Comparison of ENCODE assay signal across 8 cellular contexts in the genomic region with DNA sequence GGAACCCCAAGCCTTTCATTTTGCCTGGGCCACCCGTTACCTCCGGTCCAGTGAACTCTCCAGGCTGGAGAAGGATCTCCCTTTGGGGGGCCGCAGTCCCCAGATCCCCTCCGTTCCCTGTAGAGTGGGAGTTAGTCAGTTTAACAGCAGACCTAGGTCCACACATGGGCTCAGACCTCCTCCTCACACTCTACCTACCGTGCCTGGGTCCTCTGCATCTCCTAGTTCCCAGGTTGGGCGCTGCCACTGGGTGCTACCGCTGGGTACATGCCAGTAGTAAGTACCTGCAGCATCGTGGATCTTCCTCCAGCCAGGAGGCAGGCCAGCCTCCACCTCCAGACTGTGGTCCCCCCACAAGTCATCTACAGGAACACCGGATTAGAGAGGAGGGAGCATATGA. TPM values are rescaled to one million over a fixed set of nuclear protein-coding genes. Genes with fewer than 3 reads are reported as not detected.
DNase-seq lines count a peak whose midpoint lies in the region; ATAC-seq and TF ChIP-seq lines count a peak whose summit lies in the region.

No MANE protein-coding gene starts in this region.

- no peaks in the 10 kb centered on the region for H3K27me3 ChIP-seq in adrenal gland
- H3K27me3 ChIP-seq in right lobe of liver: no peaks in the 10 kb centered on the region
- H3K27me3 ChIP-seq in tibial artery: no peaks in the 10 kb centered on the region

- WGBS in adrenal gland, 4 donors: 55 to 72% (median 67%) methylated on average over 6 to 9 of the region's 9 CpGs
- 34% methylated on average over 5 of the region's 9 CpGs for WGBS in right lobe of liver (ENCODE audit: insufficient coverage, low coverage, low lambda C conversion rate, missing lambda C conversion rate)

- no peaks in the 10 kb centered on the region for H3K9me3 Mint-ChIP-seq in activated T-cell treated with anti-CD3 and anti-CD28 coated beads, Interleukin-2, amount 50 U/mL, for 4 hours

- intact Hi-C loops in adrenal gland (cut with DNase I) (no loop called here), right lobe of liver (cut with DNase I) (loop anchor here (10.0 kb wide), 1 partner anchor 71 kb away; a partner anchor contains a TSS), tibial artery (cut with DNase I; ENCODE audit: low total_unique reads) (loop anchor here (10.0 kb wide), 2 partner anchors 151 to 159 kb away; a partner anchor contains a TSS)

- H3K27me3 Mint-ChIP-seq in activated T-cell treated with anti-CD3 and anti-CD28 coated beads, Interleukin-2, amount 50 U/mL, for 4 hours (ENCODE audit: low read depth): no peaks in the 10 kb centered on the region

- H3K9me3 ChIP-seq in adrenal gland (replicated peaks in 1 of 3): no peaks in the 10 kb centered on the region
- no peaks in the 10 kb centered on the region for H3K9me3 ChIP-seq in right lobe of liver
- no peaks in the 10 kb centered on the region for H3K9me3 ChIP-seq in tibial artery

- peak overlapping the region; percentile 97 for H3K4me3 Mint-ChIP-seq in activated T-cell treated with anti-CD3 and anti-CD28 coated beads, Interleukin-2, amount 50 U/mL, for 4 hours

- TF ChIP-seq POLR2A in adrenal gland (IDR thresholded peaks at IDR 0.05): no peak
- no peak for TF ChIP-seq POLR2A in right lobe of liver (IDR thresholded peaks at IDR 0.05)

- no peak for ATAC-seq in activated T-cell treated with anti-CD3 and anti-CD28 coated beads, Interleukin-2, amount 50 U/mL, for 4 hours
- ATAC-seq in right lobe of liver (no peak), GM21367 (IDR thresholded peaks at IDR 0.05; ENCODE audit: unreplicated experiment) (no peak), HG03378 (IDR thresholded peaks at IDR 0.05; ENCODE audit: unreplicated experiment) (no peak), GM21447 (IDR thresholded peaks at IDR 0.05; ENCODE audit: unreplicated experiment) (no peak)

- peaks cover 20% of the 10 kb centered on the region for H3K36me3 Mint-ChIP-seq in activated T-cell treated with anti-CD3 and anti-CD28 coated beads, Interleukin-2, amount 50 U/mL, for 4 hours (ENCODE audit: insufficient read depth)

- peaks cover 0 to 33% of the 10 kb centered on the region in 2 donors for H3K36me3 ChIP-seq in adrenal gland (replicated peaks in 1 of 2)
- H3K36me3 ChIP-seq in right lobe of liver: peaks cover 0 to 15% (median 7%) of the 10 kb centered on the region in 4 donors
- peaks cover 8 to 50% (median 35%) of the 10 kb centered on the region in 3 donors for H3K36me3 ChIP-seq in tibial artery

- peaks cover 43% of the 10 kb centered on the region for H3K4me1 Mint-ChIP-seq in activated T-cell treated with anti-CD3 and anti-CD28 coated beads, Interleukin-2, amount 50 U/mL, for 4 hours (ENCODE audit: low read depth)

- H3K4me1 ChIP-seq in adrenal gland (replicated peaks in 1 of 2) (peaks cover 29 to 48% of the 10 kb centered on the region in 2 donors), right lobe of liver (peaks cover 0 to 62% (median 26%) of the 10 kb centered on the region in 4 donors), tibial artery (peaks cover 0 to 55% (median 37%) of the 10 kb centered on the region in 4 donors)

- peak overlapping the region; percentile 50 to 96 (median 86) for H3K27ac ChIP-seq in adrenal gland
- peak overlapping the region; percentile 84 to 94 (median 87) for H3K27ac ChIP-seq in right lobe of liver
- peak overlapping the region; percentile 93 to 94 for H3K27ac ChIP-seq in tibial artery

- TF ChIP-seq CTCF in adrenal gland (IDR thresholded peaks at IDR 0.05) (no peak), right lobe of liver (IDR thresholded peaks at IDR 0.05) (no peak), tibial artery (IDR thresholded peaks at IDR 0.05) (no peak)

- H3K4me3 ChIP-seq in adrenal gland (peak overlapping the region in 3 of 4 donors; percentile 9 to 55 (median 49)), right lobe of liver (peak overlapping the region; percentile 74 to 87 (median 76)), tibial artery (peak overlapping the region; percentile 67 to 77)

- no peak for DNase-seq in activated T-cell treated with anti-CD3 and anti-CD28 coated beads, Interleukin-2, amount 50 U/mL, for 4 hours
- no peak for DNase-seq in activated T-cell treated with anti-CD3 and anti-CD28 coated beads for 4 hours
- peak in 1 of 7 donors; percentile 68 for DNase-seq in adrenal gland
- DNase-seq in right lobe of liver: no peak
- DNase-seq in tibial artery: no peak

RNA-seq across cellular contexts. Expression of a gene that starts 0.8 kb away (rescaled TPM):
- total RNA-seq in activated T-cell treated with anti-CD3 and anti-CD28 coated beads, Interleukin-2, amount 50 U/mL, for 4 hours: 10 to 100 TPM in 1 of 3 donors, 1 to 10 TPM in 2; 8.0 to 10.4 (median 9.2) TPM
- 10 to 100 TPM; 14.0 to 61.2 (median 36.1) TPM for total RNA-seq in adrenal gland
- 100 to 1,000 TPM in 2 of 3 donors, 10 to 100 TPM in 1; 25.6 to 163 (median 142) TPM for polyA plus RNA-seq in adrenal gland
- 10 to 100 TPM in 5 of 6 experiments, 1 to 10 TPM in 1; 9.6 to 24.3 (median 14.3) TPM for total RNA-seq in right lobe of liver

RNA-seq across cellular contexts. Expression of a gene that starts 1.1 kb away (rescaled TPM):
- 100 to 1,000 TPM; 149 to 163 (median 155) TPM for total RNA-seq in activated T-cell treated with anti-CD3 and anti-CD28 coated beads, Interleukin-2, amount 50 U/mL, for 4 hours
- total RNA-seq in adrenal gland: 100 to 1,000 TPM in 3 of 8 donors, 10 to 100 TPM in 5; 73.8 to 133 (median 90.2) TPM
- 100 to 1,000 TPM in 1 of 3 donors, 10 to 100 TPM in 2; 42.1 to 135 (median 45.0) TPM for polyA plus RNA-seq in adrenal gland
- 10 to 100 TPM; 28.1 to 38.5 (median 30.2) TPM for total RNA-seq in right lobe of liver

RNA-seq across cellular contexts. Expression of a gene that starts 6.3 kb away (rescaled TPM):
- total RNA-seq in activated T-cell treated with anti-CD3 and anti-CD28 coated beads, Interleukin-2, amount 50 U/mL, for 4 hours: 10 to 100 TPM; 57.6 to 68.6 (median 67.7) TPM
- 100 to 1,000 TPM in 1 of 8 donors, 10 to 100 TPM in 7; 31.3 to 156 (median 45.0) TPM for total RNA-seq in adrenal gland
- 100 to 1,000 TPM in 2 of 3 donors, 10 to 100 TPM in 1; 96.3 to 115 (median 101) TPM for polyA plus RNA-seq in adrenal gland
- total RNA-seq in right lobe of liver: 10 to 100 TPM; 14.4 to 35.4 (median 18.6) TPM

RNA-seq across cellular contexts. Expression of a gene that starts 16.1 kb away (rescaled TPM):
- total RNA-seq in activated T-cell treated with anti-CD3 and anti-CD28 coated beads, Interleukin-2, amount 50 U/mL, for 4 hours: 10 to 100 TPM in 2 of 3 donors, 1 to 10 TPM in 1; 9.4 to 10.8 (median 10.2) TPM
- total RNA-seq in adrenal gland (10 to 100 TPM in 7 of 8 donors, 1 to 10 TPM in 1; 7.3 to 80.5 (median 40.7) TPM), right lobe of liver (10 to 100 TPM; 10.7 to 19.5 (median 13.6) TPM)
- polyA plus RNA-seq in adrenal gland: 100 to 1,000 TPM in 2 of 3 donors, 1 to 10 TPM in 1; 7.9 to 158 (median 121) TPM

Comparison
In these comparisons a context has a peak if more than half of its experiments do, and no peak if none do; other contexts are left out.
1. intact Hi-C loops: an anchor here in right lobe of liver (10.0 kb wide) and tibial artery (10.0 kb wide); none called in adrenal gland.